In the genomic region with DNA sequence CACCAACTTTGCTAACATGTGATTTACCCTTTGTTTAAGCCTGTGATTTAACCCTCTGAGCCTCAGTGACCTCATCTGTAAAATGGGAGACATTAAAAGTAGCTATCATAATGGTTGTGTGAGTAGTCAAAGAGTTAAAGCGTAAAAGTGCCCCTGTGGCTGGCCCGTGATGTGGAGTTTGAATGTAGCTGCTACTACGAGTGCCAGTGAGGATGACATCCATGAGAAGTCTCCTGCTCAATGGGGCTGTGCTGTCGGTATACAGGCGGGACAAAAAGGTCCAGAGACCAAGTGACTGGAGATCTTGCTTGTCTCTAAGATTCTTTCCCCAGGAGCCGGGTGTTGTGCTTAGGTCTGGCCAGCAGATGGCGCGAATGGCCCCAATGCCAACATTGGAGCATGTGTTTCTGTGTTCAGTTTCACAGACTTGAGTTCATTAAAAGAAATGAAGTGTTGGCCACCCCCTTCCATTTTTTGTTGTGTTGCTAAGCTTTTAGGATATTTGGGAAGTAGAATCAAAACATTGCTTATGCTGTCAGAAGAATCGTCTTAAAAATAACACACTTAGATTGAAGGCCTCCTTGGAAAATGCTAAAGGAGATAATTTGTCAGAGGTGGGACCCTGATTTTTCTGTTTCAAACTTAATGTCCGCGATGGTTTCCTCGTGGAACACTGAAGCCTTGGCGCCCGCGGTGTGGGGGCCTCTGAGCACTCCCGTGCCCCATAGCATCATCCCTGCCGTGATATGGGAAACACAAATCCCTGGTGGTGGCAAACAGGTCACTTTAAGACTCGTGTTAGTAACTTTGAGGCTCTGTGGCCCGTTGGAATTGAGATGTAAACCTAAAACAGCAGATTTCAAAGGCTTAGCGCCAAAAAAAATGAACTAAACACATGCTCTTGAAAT, we compare ENCODE assay signal across 1 cellular context.
TF ChIP-seq lines count a peak whose summit lies in the region.

No MANE protein-coding gene starts in this region.

TF ChIP-seq in HepG2, 621 proteins besides CTCF, POLR2A, EP300 and RAD21 (continued from another document):
- TF ChIP-seq ZNF570 (CRISPR knock-in tag; IDR thresholded peaks at IDR 0.05; ENCODE audit: borderline replicate concordance) (no peak), ZNF724P (CRISPR knock-in tag; IDR thresholded peaks at IDR 0.05; ENCODE audit: borderline replicate concordance) (peak; percentile 53; the same call in 1 of the 2 replicates), KLF16 (CRISPR knock-in tag; IDR thresholded peaks at IDR 0.05) (0 out of 4 replicates have a peak, but pooled peaks of 1 of the 2 experiments have one; percentile 47), GATAD1 (CRISPR knock-in tag; IDR thresholded peaks at IDR 0.05) (peak; percentile 51; the same call in 1 of the 2 replicates), CC2D1A (CRISPR knock-in tag; IDR thresholded peaks at IDR 0.05) (0 out of 2 replicates have a peak, but pooled peaks have one; percentile 50), CBX5 (CRISPR knock-in tag; IDR thresholded peaks at IDR 0.05; ENCODE audit: borderline replicate concordance) (0 out of 2 replicates have a peak, but pooled peaks have one; percentile 38)
- TF ChIP-seq, protein P1, sequence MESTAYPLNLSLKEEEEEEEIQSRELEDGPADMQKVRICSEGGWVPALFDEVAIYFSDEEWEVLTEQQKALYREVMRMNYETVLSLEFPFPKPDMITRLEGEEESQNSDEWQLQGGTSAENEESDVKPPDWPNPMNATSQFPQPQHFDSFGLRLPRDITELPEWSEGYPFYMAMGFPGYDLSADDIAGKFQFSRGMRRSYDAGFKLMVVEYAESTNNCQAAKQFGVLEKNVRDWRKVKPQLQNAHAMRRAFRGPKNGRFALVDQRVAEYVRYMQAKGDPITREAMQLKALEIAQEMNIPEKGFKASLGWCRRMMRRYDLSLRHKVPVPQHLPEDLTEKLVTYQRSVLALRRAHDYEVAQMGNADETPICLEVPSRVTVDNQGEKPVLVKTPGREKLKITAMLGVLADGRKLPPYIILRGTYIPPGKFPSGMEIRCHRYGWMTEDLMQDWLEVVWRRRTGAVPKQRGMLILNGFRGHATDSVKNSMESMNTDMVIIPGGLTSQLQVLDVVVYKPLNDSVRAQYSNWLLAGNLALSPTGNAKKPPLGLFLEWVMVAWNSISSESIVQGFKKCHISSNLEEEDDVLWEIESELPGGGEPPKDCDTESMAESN (CRISPR knock-in tag; conservative IDR thresholded peaks at IDR 0.05): peak; percentile 65; the same call in 1 of the 2 replicates
- TF ChIP-seq, protein P2, sequence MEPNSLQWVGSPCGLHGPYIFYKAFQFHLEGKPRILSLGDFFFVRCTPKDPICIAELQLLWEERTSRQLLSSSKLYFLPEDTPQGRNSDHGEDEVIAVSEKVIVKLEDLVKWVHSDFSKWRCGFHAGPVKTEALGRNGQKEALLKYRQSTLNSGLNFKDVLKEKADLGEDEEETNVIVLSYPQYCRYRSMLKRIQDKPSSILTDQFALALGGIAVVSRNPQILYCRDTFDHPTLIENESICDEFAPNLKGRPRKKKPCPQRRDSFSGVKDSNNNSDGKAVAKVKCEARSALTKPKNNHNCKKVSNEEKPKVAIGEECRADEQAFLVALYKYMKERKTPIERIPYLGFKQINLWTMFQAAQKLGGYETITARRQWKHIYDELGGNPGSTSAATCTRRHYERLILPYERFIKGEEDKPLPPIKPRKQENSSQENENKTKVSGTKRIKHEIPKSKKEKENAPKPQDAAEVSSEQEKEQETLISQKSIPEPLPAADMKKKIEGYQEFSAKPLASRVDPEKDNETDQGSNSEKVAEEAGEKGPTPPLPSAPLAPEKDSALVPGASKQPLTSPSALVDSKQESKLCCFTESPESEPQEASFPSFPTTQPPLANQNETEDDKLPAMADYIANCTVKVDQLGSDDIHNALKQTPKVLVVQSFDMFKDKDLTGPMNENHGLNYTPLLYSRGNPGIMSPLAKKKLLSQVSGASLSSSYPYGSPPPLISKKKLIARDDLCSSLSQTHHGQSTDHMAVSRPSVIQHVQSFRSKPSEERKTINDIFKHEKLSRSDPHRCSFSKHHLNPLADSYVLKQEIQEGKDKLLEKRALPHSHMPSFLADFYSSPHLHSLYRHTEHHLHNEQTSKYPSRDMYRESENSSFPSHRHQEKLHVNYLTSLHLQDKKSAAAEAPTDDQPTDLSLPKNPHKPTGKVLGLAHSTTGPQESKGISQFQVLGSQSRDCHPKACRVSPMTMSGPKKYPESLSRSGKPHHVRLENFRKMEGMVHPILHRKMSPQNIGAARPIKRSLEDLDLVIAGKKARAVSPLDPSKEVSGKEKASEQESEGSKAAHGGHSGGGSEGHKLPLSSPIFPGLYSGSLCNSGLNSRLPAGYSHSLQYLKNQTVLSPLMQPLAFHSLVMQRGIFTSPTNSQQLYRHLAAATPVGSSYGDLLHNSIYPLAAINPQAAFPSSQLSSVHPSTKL (CRISPR knock-in tag; IDR thresholded peaks at IDR 0.05): peak; percentile 41; the same call in 1 of the 2 replicates
